8 cellular contexts compared by ENCODE assay signal in genomic region chr20:49979030-49979832, GRCh38. TPM values are rescaled to one million over a fixed set of nuclear protein-coding genes. Genes with fewer than 3 reads are reported as not detected.
A peak's percentile ranks its signal among the peaks of the same experiment; 100 is the strongest.
DNase-seq lines count a peak whose midpoint lies in the region; ATAC-seq and TF ChIP-seq lines count a peak whose summit lies in the region.

No MANE protein-coding gene starts in this region.

- peak; percentile 69 to 78 for ATAC-seq in lower lobe of right lung
- no peak for ATAC-seq in GM18502 (IDR thresholded peaks at IDR 0.05; ENCODE audit: poor library complexity, unreplicated experiment)
- no peak for ATAC-seq in GM21526 (IDR thresholded peaks at IDR 0.05; ENCODE audit: low FRiP score, unreplicated experiment)

- peak; percentile 99 for TF ChIP-seq CTCF in GM12875 (IDR thresholded peaks at IDR 0.05; ENCODE audit: borderline replicate concordance, insufficient read depth, low read depth, low read length)
- peak; percentile 99 for TF ChIP-seq CTCF in lower lobe of right lung (IDR thresholded peaks at IDR 0.05)

- H3K9me3 ChIP-seq in lower lobe of right lung = no peaks in the 10 kb centered on the region

- H3K27me3 ChIP-seq in lower lobe of right lung (ENCODE audit: low read depth) = no peaks in the 10 kb centered on the region

- intact Hi-C loops in lower lobe of right lung (cut with DNase I) = loop anchor here (5.0 kb wide), 1 partner anchor 93 kb away; no protein-coding TSS in a partner anchor

- DNase-seq in NCI-H1105 treated with DMSO at 0.1 percent for 48 hours (lab: John Stamatoyannopoulos, UW) (peak; percentile 16), cerebellum (ENCODE audit: low spot score) (peak; percentile 35), lower lobe of right lung (peak; percentile 59)
- peak; percentile 58 for DNase-seq in activated CD4-positive, alpha-beta T cell treated with anti-CD3 and anti-CD28 coated beads for 1 hour
- DNase-seq in stimulated activated CD4-positive, alpha-beta T cell treated with anti-CD3 and anti-CD28 coated beads, TNF-alpha, amount 100 ng/mL, for 4 hours (ENCODE audit: low read depth in 3 of 3) = peak; percentile 45 to 59 (median 54)

- H3K4me3 ChIP-seq in GM12875 (ENCODE audit: low read depth, low read length) (peak overlapping the region; percentile 26), lower lobe of right lung (peak overlapping the region; percentile 34)

- H3K36me3 ChIP-seq in lower lobe of right lung = no peaks in the 10 kb centered on the region

- peaks cover 32% of the 10 kb centered on the region for H3K4me1 ChIP-seq in lower lobe of right lung

- H3K27ac ChIP-seq in lower lobe of right lung = no peak overlapping the region

RNA-seq across cellular contexts. Expression of gene SNAI1, which starts 3.5 kb away (rescaled TPM):
- 0.27 TPM for total RNA-seq in cerebellum
- total RNA-seq in lower lobe of right lung = 1.9 TPM

RNA-seq across cellular contexts. Expression of gene RNF114, which starts 43.0 kb away (rescaled TPM):
- 49.5 TPM for total RNA-seq in cerebellum
- total RNA-seq in lower lobe of right lung = 63.0 TPM

Comparison
In these comparisons a context has a peak if more than half of its experiments do, and no peak if none do; other contexts are left out.
1. ATAC-seq: peak in lower lobe of right lung (2 of 2); none in GM18502 (single experiment) and GM21526 (single experiment).
2. Peak in every context shown above with its lines, with median percentiles within 50 percentile points of each other: DNase-seq.